ENCODE assay signal across 1 cellular context in the genomic region with DNA sequence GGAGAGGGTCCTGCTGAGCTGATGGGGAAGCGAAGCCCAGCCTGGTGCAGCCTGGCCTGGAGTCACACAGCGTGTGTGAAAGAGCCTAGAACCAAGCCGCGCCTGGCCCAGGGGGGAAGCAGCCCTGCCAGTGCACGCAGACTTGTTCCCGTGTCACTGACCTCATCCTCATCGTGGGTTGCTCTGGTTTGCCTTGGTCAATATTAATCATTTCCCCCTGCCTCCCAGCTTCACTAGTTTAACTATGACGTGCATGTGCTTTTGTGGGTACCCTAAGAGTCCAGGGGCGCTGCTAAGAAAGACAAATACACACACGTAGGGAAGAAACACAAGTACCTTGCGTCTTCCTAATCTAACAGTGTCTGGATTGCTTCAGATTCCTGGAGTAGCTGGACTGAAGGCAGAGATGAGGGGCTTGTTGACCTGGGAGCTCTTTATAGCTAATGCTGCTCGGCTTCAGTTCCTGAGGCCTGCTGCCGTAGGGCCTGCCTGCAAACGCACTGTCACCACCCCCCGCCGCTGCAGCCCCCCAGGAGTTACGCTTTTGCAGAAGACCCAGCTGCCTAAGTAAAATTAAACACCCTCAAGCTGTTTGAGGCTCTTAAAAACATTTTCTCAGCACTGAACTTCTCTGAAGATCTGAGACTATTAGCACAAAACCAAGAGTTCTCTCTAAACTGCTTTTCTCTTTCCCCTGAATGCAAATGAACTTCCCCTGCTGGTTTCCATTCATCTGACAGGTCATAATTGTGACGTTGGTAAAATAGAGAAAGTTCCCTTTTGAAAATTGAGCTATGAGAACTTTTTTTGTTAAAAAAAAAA.
TF ChIP-seq lines count a peak whose summit lies in the region.

No MANE protein-coding gene starts in this region.

TF ChIP-seq in GM12878, 131 proteins besides CTCF, POLR2A, EP300 and RAD21 (continued from another document and continues in another):
- TF ChIP-seq POU2F2 (IDR thresholded peaks at IDR 0.05; ENCODE audit: borderline replicate concordance, low read depth, low read length) (peak; percentile 95), ETV6 (conservative IDR thresholded peaks at IDR 0.05 in 1 of 2, IDR thresholded peaks at IDR 0.05 in 1 of 2; ENCODE audit: borderline replicate concordance in 1 of 2, low read depth in 1 of 2) (peak in 1 of 2 experiments; percentile 69; a peak in 2 of 4 replicates), CREM (IDR thresholded peaks at IDR 0.05; ENCODE audit: low read depth) (peak; percentile 95), RB1 (IDR thresholded peaks at IDR 0.05; ENCODE audit: borderline replicate concordance) (peak; percentile 43), IKZF2 (IDR thresholded peaks at IDR 0.05) (peak; percentile 57 to 81), KAT2A (conservative IDR thresholded peaks at IDR 0.05; ENCODE audit: control insufficient read depth, low read depth, low read length) (no peak), EED (IDR thresholded peaks at IDR 0.05; ENCODE audit: low read depth) (peak; percentile 71; the same call in 1 of the 2 replicates), RCOR1 (conservative IDR thresholded peaks at IDR 0.05; ENCODE audit: low read depth, low read length) (peak; percentile 83; the same call in 1 of the 2 replicates), TCF7 (IDR thresholded peaks at IDR 0.05; ENCODE audit: borderline replicate concordance) (0 out of 2 replicates have a peak, but pooled peaks have one; percentile 5), JUND (IDR thresholded peaks at IDR 0.05; ENCODE audit: low read depth, low read length) (peak; percentile 59; the same call in 1 of the 2 replicates), SMAD5 (IDR thresholded peaks at IDR 0.05; ENCODE audit: low read depth) (peak; percentile 85; the same call in 1 of the 2 replicates), ZNF217 (IDR thresholded peaks at IDR 0.05) (no peak), ZNF622 (IDR thresholded peaks at IDR 0.05) (no peak), PBX3 (IDR thresholded peaks at IDR 0.05; ENCODE audit: insufficient replicate concordance, low read depth, low read length) (peak; percentile 31), ZNF592 (IDR thresholded peaks at IDR 0.05) (peak; percentile 83; the same call in 1 of the 2 replicates), GABPA (IDR thresholded peaks at IDR 0.05; ENCODE audit: low read depth) (no peak), SMARCA5 (IDR thresholded peaks at IDR 0.05) (peak; percentile 83), HDAC6 (IDR thresholded peaks at IDR 0.05; ENCODE audit: unreplicated experiment) (no peak), YBX1 (IDR thresholded peaks at IDR 0.05) (no peak), HDGF (IDR thresholded peaks at IDR 0.05) (no peak; the same call in 1 of the 2 replicates), CHD1 (IDR thresholded peaks at IDR 0.05; ENCODE audit: low read depth, low read length) (peak; percentile 79), E4F1 (IDR thresholded peaks at IDR 0.05; ENCODE audit: borderline replicate concordance, partially characterized antibody) (no peak), ZZZ3 (IDR thresholded peaks at IDR 0.05; ENCODE audit: control insufficient read depth, insufficient read length, low read depth) (no peak)
- TF ChIP-seq, protein P1, sequence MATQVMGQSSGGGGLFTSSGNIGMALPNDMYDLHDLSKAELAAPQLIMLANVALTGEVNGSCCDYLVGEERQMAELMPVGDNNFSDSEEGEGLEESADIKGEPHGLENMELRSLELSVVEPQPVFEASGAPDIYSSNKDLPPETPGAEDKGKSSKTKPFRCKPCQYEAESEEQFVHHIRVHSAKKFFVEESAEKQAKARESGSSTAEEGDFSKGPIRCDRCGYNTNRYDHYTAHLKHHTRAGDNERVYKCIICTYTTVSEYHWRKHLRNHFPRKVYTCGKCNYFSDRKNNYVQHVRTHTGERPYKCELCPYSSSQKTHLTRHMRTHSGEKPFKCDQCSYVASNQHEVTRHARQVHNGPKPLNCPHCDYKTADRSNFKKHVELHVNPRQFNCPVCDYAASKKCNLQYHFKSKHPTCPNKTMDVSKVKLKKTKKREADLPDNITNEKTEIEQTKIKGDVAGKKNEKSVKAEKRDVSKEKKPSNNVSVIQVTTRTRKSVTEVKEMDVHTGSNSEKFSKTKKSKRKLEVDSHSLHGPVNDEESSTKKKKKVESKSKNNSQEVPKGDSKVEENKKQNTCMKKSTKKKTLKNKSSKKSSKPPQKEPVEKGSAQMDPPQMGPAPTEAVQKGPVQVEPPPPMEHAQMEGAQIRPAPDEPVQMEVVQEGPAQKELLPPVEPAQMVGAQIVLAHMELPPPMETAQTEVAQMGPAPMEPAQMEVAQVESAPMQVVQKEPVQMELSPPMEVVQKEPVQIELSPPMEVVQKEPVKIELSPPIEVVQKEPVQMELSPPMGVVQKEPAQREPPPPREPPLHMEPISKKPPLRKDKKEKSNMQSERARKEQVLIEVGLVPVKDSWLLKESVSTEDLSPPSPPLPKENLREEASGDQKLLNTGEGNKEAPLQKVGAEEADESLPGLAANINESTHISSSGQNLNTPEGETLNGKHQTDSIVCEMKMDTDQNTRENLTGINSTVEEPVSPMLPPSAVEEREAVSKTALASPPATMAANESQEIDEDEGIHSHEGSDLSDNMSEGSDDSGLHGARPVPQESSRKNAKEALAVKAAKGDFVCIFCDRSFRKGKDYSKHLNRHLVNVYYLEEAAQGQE (IDR thresholded peaks at IDR 0.05; ENCODE audit: low read depth, low read length) = no peak
- TF ChIP-seq, protein P2, sequence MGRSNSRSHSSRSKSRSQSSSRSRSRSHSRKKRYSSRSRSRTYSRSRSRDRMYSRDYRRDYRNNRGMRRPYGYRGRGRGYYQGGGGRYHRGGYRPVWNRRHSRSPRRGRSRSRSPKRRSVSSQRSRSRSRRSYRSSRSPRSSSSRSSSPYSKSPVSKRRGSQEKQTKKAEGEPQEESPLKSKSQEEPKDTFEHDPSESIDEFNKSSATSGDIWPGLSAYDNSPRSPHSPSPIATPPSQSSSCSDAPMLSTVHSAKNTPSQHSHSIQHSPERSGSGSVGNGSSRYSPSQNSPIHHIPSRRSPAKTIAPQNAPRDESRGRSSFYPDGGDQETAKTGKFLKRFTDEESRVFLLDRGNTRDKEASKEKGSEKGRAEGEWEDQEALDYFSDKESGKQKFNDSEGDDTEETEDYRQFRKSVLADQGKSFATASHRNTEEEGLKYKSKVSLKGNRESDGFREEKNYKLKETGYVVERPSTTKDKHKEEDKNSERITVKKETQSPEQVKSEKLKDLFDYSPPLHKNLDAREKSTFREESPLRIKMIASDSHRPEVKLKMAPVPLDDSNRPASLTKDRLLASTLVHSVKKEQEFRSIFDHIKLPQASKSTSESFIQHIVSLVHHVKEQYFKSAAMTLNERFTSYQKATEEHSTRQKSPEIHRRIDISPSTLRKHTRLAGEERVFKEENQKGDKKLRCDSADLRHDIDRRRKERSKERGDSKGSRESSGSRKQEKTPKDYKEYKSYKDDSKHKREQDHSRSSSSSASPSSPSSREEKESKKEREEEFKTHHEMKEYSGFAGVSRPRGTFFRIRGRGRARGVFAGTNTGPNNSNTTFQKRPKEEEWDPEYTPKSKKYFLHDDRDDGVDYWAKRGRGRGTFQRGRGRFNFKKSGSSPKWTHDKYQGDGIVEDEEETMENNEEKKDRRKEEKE (IDR thresholded peaks at IDR 0.05) = no peak
- TF ChIP-seq, protein P3, sequence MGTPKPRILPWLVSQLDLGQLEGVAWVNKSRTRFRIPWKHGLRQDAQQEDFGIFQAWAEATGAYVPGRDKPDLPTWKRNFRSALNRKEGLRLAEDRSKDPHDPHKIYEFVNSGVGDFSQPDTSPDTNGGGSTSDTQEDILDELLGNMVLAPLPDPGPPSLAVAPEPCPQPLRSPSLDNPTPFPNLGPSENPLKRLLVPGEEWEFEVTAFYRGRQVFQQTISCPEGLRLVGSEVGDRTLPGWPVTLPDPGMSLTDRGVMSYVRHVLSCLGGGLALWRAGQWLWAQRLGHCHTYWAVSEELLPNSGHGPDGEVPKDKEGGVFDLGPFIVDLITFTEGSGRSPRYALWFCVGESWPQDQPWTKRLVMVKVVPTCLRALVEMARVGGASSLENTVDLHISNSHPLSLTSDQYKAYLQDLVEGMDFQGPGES (IDR thresholded peaks at IDR 0.05) = no peak
- TF ChIP-seq, protein P4, sequence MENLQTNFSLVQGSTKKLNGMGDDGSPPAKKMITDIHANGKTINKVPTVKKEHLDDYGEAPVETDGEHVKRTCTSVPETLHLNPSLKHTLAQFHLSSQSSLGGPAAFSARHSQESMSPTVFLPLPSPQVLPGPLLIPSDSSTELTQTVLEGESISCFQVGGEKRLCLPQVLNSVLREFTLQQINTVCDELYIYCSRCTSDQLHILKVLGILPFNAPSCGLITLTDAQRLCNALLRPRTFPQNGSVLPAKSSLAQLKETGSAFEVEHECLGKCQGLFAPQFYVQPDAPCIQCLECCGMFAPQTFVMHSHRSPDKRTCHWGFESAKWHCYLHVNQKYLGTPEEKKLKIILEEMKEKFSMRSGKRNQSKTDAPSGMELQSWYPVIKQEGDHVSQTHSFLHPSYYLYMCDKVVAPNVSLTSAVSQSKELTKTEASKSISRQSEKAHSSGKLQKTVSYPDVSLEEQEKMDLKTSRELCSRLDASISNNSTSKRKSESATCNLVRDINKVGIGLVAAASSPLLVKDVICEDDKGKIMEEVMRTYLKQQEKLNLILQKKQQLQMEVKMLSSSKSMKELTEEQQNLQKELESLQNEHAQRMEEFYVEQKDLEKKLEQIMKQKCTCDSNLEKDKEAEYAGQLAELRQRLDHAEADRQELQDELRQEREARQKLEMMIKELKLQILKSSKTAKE (IDR thresholded peaks at IDR 0.05; ENCODE audit: low read depth, poor library complexity, severe bottlenecking) = no peak
- TF ChIP-seq, protein P5, sequence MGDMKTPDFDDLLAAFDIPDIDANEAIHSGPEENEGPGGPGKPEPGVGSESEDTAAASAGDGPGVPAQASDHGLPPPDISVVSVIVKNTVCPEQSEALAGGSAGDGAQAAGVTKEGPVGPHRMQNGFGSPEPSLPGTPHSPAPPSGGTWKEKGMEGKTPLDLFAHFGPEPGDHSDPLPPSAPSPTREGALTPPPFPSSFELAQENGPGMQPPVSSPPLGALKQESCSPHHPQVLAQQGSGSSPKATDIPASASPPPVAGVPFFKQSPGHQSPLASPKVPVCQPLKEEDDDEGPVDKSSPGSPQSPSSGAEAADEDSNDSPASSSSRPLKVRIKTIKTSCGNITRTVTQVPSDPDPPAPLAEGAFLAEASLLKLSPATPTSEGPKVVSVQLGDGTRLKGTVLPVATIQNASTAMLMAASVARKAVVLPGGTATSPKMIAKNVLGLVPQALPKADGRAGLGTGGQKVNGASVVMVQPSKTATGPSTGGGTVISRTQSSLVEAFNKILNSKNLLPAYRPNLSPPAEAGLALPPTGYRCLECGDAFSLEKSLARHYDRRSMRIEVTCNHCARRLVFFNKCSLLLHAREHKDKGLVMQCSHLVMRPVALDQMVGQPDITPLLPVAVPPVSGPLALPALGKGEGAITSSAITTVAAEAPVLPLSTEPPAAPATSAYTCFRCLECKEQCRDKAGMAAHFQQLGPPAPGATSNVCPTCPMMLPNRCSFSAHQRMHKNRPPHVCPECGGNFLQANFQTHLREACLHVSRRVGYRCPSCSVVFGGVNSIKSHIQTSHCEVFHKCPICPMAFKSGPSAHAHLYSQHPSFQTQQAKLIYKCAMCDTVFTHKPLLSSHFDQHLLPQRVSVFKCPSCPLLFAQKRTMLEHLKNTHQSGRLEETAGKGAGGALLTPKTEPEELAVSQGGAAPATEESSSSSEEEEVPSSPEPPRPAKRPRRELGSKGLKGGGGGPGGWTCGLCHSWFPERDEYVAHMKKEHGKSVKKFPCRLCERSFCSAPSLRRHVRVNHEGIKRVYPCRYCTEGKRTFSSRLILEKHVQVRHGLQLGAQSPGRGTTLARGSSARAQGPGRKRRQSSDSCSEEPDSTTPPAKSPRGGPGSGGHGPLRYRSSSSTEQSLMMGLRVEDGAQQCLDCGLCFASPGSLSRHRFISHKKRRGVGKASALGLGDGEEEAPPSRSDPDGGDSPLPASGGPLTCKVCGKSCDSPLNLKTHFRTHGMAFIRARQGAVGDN (IDR thresholded peaks at IDR 0.05) = peak; percentile 77
